In the genomic region with DNA sequence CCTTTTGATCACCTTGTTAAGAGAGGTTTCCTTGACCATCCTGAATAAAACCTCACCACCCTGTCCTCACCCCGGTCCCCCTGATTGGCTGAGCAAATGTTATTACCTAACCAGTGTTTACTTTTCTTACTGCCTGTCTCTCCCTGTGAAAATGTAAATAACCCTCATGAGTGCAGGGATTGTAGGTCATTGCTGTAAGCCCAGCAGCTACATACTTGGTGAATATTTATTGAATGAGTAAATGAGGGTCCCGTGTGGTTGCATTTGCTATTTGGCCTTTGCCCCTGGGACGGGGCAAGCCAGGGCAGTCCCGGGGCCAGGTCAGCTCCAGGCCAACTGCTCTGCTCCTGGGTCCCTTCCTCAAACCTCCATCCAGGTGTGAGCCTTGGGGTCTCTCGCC, we compare ENCODE assay signal across 1 cellular context.
TF ChIP-seq lines count a peak whose summit lies in the region.

No MANE protein-coding gene starts in this region.

TF ChIP-seq in IMR-90, 13 proteins besides CTCF, POLR2A, EP300 and RAD21:
- no peak for TF ChIP-seq FOS (IDR thresholded peaks at IDR 0.05; ENCODE audit: low read depth, low read length)
- no peak for TF ChIP-seq USF2 (IDR thresholded peaks at IDR 0.05; ENCODE audit: low read depth, low read length)
- no peak for TF ChIP-seq BHLHE40 (IDR thresholded peaks at IDR 0.05; ENCODE audit: low read depth, low read length)
- TF ChIP-seq CHD1 (IDR thresholded peaks at IDR 0.05; ENCODE audit: low read depth, low read length): no peak
- TF ChIP-seq RFX5 (IDR thresholded peaks at IDR 0.05; ENCODE audit: low read depth, low read length): no peak
- TF ChIP-seq MXI1 (IDR thresholded peaks at IDR 0.05; ENCODE audit: borderline replicate concordance, low read depth, low read length): no peak
- no peak for TF ChIP-seq RCOR1 (IDR thresholded peaks at IDR 0.05; ENCODE audit: insufficient replicate concordance, low read length)
- TF ChIP-seq, protein P1, sequence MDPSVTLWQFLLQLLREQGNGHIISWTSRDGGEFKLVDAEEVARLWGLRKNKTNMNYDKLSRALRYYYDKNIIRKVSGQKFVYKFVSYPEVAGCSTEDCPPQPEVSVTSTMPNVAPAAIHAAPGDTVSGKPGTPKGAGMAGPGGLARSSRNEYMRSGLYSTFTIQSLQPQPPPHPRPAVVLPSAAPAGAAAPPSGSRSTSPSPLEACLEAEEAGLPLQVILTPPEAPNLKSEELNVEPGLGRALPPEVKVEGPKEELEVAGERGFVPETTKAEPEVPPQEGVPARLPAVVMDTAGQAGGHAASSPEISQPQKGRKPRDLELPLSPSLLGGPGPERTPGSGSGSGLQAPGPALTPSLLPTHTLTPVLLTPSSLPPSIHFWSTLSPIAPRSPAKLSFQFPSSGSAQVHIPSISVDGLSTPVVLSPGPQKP (IDR thresholded peaks at IDR 0.05; ENCODE audit: borderline replicate concordance, low read depth, low read length): no peak
- no peak for TF ChIP-seq CEBPB (IDR thresholded peaks at IDR 0.05; ENCODE audit: low read depth, low read length)
- no peak for TF ChIP-seq MAFK (IDR thresholded peaks at IDR 0.05; ENCODE audit: low read depth, low read length)
- TF ChIP-seq NFE2L2 (IDR thresholded peaks at IDR 0.05; ENCODE audit: low read depth, low read length): no peak
- no peak for TF ChIP-seq SMC3 (IDR thresholded peaks at IDR 0.05; ENCODE audit: low read depth, low read length)
- TF ChIP-seq MAZ (IDR thresholded peaks at IDR 0.05; ENCODE audit: borderline replicate concordance, low read depth, low read length): no peak
TF ChIP-seq in IMR-90: peak in this region for 0.
